In the genomic region with DNA sequence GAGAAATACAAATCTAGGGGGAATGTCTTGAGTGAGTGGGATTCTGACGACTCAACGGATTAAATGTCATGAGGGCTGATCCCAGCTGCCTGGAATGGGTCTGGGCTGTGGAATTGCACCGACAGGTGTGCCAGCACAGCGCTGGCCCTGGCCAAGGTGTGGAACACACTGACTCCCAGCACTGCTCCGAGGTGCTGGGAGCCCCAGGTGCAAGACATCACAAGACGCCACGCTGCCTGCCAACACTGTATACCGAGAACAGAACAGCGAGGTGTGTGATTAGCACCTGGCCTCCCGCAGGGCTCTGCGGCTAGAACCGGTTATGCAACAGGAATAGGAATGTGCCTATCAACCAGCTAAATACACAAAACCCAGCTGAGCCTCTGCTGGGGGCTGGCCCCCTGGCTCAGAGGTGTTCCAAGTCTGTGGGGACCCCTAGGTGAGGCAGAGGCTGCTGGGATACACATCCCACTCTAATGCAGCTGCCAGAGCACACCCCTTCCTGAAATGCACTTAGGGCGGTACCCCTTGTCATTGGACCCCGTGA, we compare ENCODE assay signal across 1 cellular context.
TF ChIP-seq lines count a peak whose summit lies in the region.

No MANE protein-coding gene starts in this region.

TF ChIP-seq in H1, 55 proteins besides CTCF, POLR2A, EP300 and RAD21:
- 0 out of 2 replicates have a peak, but pooled peaks have one; percentile 25 for TF ChIP-seq TCF12 (IDR thresholded peaks at IDR 0.05; ENCODE audit: low read depth, low read length)
- TF ChIP-seq EGR1 (IDR thresholded peaks at IDR 0.05; ENCODE audit: borderline replicate concordance, low read depth, low read length), result no peak
- TF ChIP-seq SIX5 (IDR thresholded peaks at IDR 0.05; ENCODE audit: low read depth, low read length), result no peak
- no peak for TF ChIP-seq CTBP2 (IDR thresholded peaks at IDR 0.05; ENCODE audit: borderline replicate concordance, insufficient read depth, insufficient read length, low read length)
- no peak for TF ChIP-seq RXRA (IDR thresholded peaks at IDR 0.05; ENCODE audit: insufficient read depth, low read depth, low read length)
- TF ChIP-seq BRCA1 (IDR thresholded peaks at IDR 0.05; ENCODE audit: low read depth, low read length), result no peak
- TF ChIP-seq HDAC6 (IDR thresholded peaks at IDR 0.05; ENCODE audit: low read depth, low read length), result no peak
- no peak for TF ChIP-seq GABPA (IDR thresholded peaks at IDR 0.05; ENCODE audit: borderline replicate concordance, insufficient read depth, low read length)
- TF ChIP-seq SP2 (IDR thresholded peaks at IDR 0.05; ENCODE audit: low read length), result no peak
- TF ChIP-seq ASH2L (IDR thresholded peaks at IDR 0.05; ENCODE audit: low read length), result peak; percentile 34
- no peak for TF ChIP-seq JUND (IDR thresholded peaks at IDR 0.05; ENCODE audit: low read length)
- no peak for TF ChIP-seq POU5F1 (IDR thresholded peaks at IDR 0.05; ENCODE audit: low read depth, low read length)
- TF ChIP-seq, protein P1, sequence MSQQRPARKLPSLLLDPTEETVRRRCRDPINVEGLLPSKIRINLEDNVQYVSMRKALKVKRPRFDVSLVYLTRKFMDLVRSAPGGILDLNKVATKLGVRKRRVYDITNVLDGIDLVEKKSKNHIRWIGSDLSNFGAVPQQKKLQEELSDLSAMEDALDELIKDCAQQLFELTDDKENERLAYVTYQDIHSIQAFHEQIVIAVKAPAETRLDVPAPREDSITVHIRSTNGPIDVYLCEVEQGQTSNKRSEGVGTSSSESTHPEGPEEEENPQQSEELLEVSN (IDR thresholded peaks at IDR 0.05), result no peak
- TF ChIP-seq, protein P2, sequence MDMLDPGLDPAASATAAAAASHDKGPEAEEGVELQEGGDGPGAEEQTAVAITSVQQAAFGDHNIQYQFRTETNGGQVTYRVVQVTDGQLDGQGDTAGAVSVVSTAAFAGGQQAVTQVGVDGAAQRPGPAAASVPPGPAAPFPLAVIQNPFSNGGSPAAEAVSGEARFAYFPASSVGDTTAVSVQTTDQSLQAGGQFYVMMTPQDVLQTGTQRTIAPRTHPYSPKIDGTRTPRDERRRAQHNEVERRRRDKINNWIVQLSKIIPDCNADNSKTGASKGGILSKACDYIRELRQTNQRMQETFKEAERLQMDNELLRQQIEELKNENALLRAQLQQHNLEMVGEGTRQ (IDR thresholded peaks at IDR 0.05; ENCODE audit: low read length), result no peak
- TF ChIP-seq TEAD4 (IDR thresholded peaks at IDR 0.05; ENCODE audit: low read depth, low read length), result no peak
- no peak for TF ChIP-seq SIN3A (conservative IDR thresholded peaks at IDR 0.05 in 1 of 2, IDR thresholded peaks at IDR 0.05 in 1 of 2; ENCODE audit: low read depth in 1 of 2, low read length in 2 of 2)
- TF ChIP-seq, protein P3, sequence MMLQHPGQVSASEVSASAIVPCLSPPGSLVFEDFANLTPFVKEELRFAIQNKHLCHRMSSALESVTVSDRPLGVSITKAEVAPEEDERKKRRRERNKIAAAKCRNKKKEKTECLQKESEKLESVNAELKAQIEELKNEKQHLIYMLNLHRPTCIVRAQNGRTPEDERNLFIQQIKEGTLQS (IDR thresholded peaks at IDR 0.05; ENCODE audit: insufficient read depth, low read depth, low read length), result no peak
- no peak for TF ChIP-seq CHD2 (IDR thresholded peaks at IDR 0.05; ENCODE audit: low read length)
- TF ChIP-seq, protein P4, sequence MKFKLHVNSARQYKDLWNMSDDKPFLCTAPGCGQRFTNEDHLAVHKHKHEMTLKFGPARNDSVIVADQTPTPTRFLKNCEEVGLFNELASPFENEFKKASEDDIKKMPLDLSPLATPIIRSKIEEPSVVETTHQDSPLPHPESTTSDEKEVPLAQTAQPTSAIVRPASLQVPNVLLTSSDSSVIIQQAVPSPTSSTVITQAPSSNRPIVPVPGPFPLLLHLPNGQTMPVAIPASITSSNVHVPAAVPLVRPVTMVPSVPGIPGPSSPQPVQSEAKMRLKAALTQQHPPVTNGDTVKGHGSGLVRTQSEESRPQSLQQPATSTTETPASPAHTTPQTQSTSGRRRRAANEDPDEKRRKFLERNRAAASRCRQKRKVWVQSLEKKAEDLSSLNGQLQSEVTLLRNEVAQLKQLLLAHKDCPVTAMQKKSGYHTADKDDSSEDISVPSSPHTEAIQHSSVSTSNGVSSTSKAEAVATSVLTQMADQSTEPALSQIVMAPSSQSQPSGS (IDR thresholded peaks at IDR 0.05; ENCODE audit: low read length), result no peak
- TF ChIP-seq HDAC2 (IDR thresholded peaks at IDR 0.05; ENCODE audit: borderline replicate concordance in 1 of 2, low read depth in 2 of 2, low read length in 2 of 2), result peak in 1 of 2 experiments; percentile 39; a peak in 1 of 4 replicates
- peak; percentile 77 for TF ChIP-seq CEBPB (IDR thresholded peaks at IDR 0.05; ENCODE audit: low read depth, low read length)
